Comparison of ENCODE assay signal across 8 cellular contexts in genomic region chr9:133335924-133336811, GRCh38. TPM values are rescaled to one million over a fixed set of nuclear protein-coding genes. Genes with fewer than 3 reads are reported as not detected.
A peak's percentile ranks its signal among the peaks of the same experiment; 100 is the strongest.
DNase-seq lines count a peak whose midpoint lies in the region; ATAC-seq lines count a peak whose summit lies in the region.

SURF6 (minus strand) TSS chr9:133336188; CDS start chr9:133336132, 56 bp downstream.

- peak within 1 kb of the TSS; percentile 94 for H4K91ac ChIP-seq in mesenchymal stem cell (ENCODE audit: low read length)

- H2BK15ac ChIP-seq in mesenchymal stem cell (ENCODE audit: low read depth, poor library complexity, severe bottlenecking), result peak within 1 kb of the TSS; percentile 13

- H3K27ac ChIP-seq in HUES6 (ENCODE audit: low read depth, low read length), result peak within 1 kb of the TSS; percentile 89
- H3K27ac ChIP-seq in mesenchymal stem cell (ENCODE audit: low read length, poor library complexity, severe bottlenecking), result peak within 1 kb of the TSS; percentile 67

- H3K36me3 Mint-ChIP-seq in effector memory CD8-positive, alpha-beta T cell (ENCODE audit: insufficient read depth), result peaks cover 49% of the 10 kb centered on the region

- peak within 1 kb of the TSS; percentile 87 for H2AFZ ChIP-seq in mesenchymal stem cell (ENCODE audit: low read depth, low read length)

- H3K4me1 Mint-ChIP-seq in effector memory CD8-positive, alpha-beta T cell (ENCODE audit: low read depth in 2 of 2), result peaks cover 25 to 26% of the 10 kb centered on the region in 2 donors

- peak within 1 kb of the TSS; percentile 90 to 93 for H3K27ac Mint-ChIP-seq in effector memory CD8-positive, alpha-beta T cell

- peak within 1 kb of the TSS; percentile 74 for H2AK5ac ChIP-seq in mesenchymal stem cell (ENCODE audit: low read length, severe bottlenecking)

- no peaks in the 10 kb centered on the region for H3K9me3 Mint-ChIP-seq in effector memory CD8-positive, alpha-beta T cell

- peak within 1 kb of the TSS; percentile 83 for H3K4me2 ChIP-seq in mesenchymal stem cell (ENCODE audit: low read length, poor library complexity, severe bottlenecking)

- H2BK12ac ChIP-seq in mesenchymal stem cell (ENCODE audit: low read length in 2 of 2), result peak within 1 kb of the TSS; percentile 15 to 25

- H4K8ac ChIP-seq in mesenchymal stem cell (ENCODE audit: low read length), result peak within 1 kb of the TSS; percentile 98

- peak within 1 kb of the TSS; percentile 88 to 92 for H3K18ac ChIP-seq in mesenchymal stem cell (ENCODE audit: low read depth in 1 of 2, low read length in 2 of 2)

- ATAC-seq in GM21447 (IDR thresholded peaks at IDR 0.05; ENCODE audit: unreplicated experiment), result peak; percentile 82
- peak; percentile 94 for ATAC-seq in effector memory CD8-positive, alpha-beta T cell (replicated peaks)

- no peaks in the 10 kb centered on the region for H3K27me3 Mint-ChIP-seq in effector memory CD8-positive, alpha-beta T cell

- H3K9me3 ChIP-seq in HUES6 (ENCODE audit: control insufficient read depth, insufficient read depth, low read depth, low read length) (no peaks in the 10 kb centered on the region), NT2/D1 (ENCODE audit: insufficient read depth, low read length) (no peaks in the 10 kb centered on the region), mesenchymal stem cell (ENCODE audit: control insufficient read depth, low read length) (no peaks in the 10 kb centered on the region)

- WGBS in mesenchymal stem cell, result 10% methylated on average over 57 of the region's 70 CpGs

- H2BK5ac ChIP-seq in mesenchymal stem cell (ENCODE audit: low read depth, low read length, poor library complexity, severe bottlenecking), result peak within 1 kb of the TSS; percentile 2

- H3K36me3 ChIP-seq in HUES6 (ENCODE audit: control insufficient read depth, insufficient read depth, low read length), result peaks cover 63% of the 10 kb centered on the region
- H3K36me3 ChIP-seq in NT2/D1 (ENCODE audit: insufficient read depth, insufficient read length, low read length), result peaks cover 73% of the 10 kb centered on the region
- H3K36me3 ChIP-seq in mesenchymal stem cell (ENCODE audit: control insufficient read depth in 1 of 2, insufficient read depth in 2 of 2, low read depth in 1 of 2, low read length in 2 of 2), result peaks cover 49 to 67% of the 10 kb centered on the region in 2 experiments

- H2BK120ac ChIP-seq in mesenchymal stem cell (ENCODE audit: low read depth, low read length), result peak within 1 kb of the TSS; percentile 6

- in situ Hi-C loops in Caki2 (cut with HindIII; ENCODE audit: low pct_unique_long_range_greater_than_20kb, low sequenced_read_pairs), result no loop called here

- H3K4me3 ChIP-seq in HUES6 (ENCODE audit: low read depth, low read length) (peak within 1 kb of the TSS; percentile 79), NT2/D1 (ENCODE audit: insufficient read length, low read depth) (peak within 1 kb of the TSS; percentile 85), mesenchymal stem cell (ENCODE audit: insufficient read depth in 1 of 2, low read depth in 1 of 2, low read length in 2 of 2) (peak within 1 kb of the TSS; percentile 94 to 97)

- H3K4me3 Mint-ChIP-seq in effector memory CD8-positive, alpha-beta T cell, result peak within 1 kb of the TSS; percentile 90 to 94

- peak within 1 kb of the TSS; percentile 67 to 92 for H3K4ac ChIP-seq in mesenchymal stem cell (ENCODE audit: low read depth in 1 of 2, low read length in 2 of 2)

- DNase-seq in Caki2 (ENCODE audit: low read depth) (peak; percentile 86), NT2/D1 (ENCODE audit: low read depth, low spot score) (peak; percentile 93), mesenchymal stem cell (peak; percentile 90)
- peak; percentile 88 to 92 (median 91) for DNase-seq in activated CD8-positive, alpha-beta memory T cell treated with anti-CD3 and anti-CD28 coated beads for 48 hours (ENCODE audit: low read depth in 2 of 3, low spot score in 2 of 3)
- peak; percentile 90 to 92 (median 90) for DNase-seq in effector memory CD8-positive, alpha-beta T cell
- DNase-seq in stimulated activated CD8-positive, alpha-beta memory T cell treated with anti-CD3 and anti-CD28 coated beads, Interleukin-12 subunit alpha, Interleukin-12 subunit beta, amount 100 ng/mL, for 1 hour (ENCODE audit: low read depth), result peak; percentile 86

- H3K4me1 ChIP-seq in HUES6 (ENCODE audit: control insufficient read depth, insufficient read depth, low read length), result peaks cover 17% of the 10 kb centered on the region
- peaks cover 13% of the 10 kb centered on the region for H3K4me1 ChIP-seq in NT2/D1 (ENCODE audit: insufficient read depth, insufficient read length)
- H3K4me1 ChIP-seq in mesenchymal stem cell (ENCODE audit: control insufficient read depth, insufficient read depth, low read depth, low read length), result peaks cover 24% of the 10 kb centered on the region

- peaks cover 38% of the 10 kb centered on the region for H3K79me1 ChIP-seq in mesenchymal stem cell (replicated peaks; ENCODE audit: low read length, poor library complexity, severe bottlenecking)

- peak within 1 kb of the TSS; percentile 94 for H3K9ac ChIP-seq in HUES6 (ENCODE audit: low read length)
- peak within 1 kb of the TSS; percentile 94 for H3K9ac ChIP-seq in NT2/D1 (ENCODE audit: insufficient read length, low read depth)
- peak within 1 kb of the TSS; percentile 93 for H3K9ac ChIP-seq in mesenchymal stem cell (ENCODE audit: low read length)

- H3K23ac ChIP-seq in mesenchymal stem cell (ENCODE audit: low read length in 2 of 2), result peak within 1 kb of the TSS in 1 of 2 experiments; percentile 73

- H3K27me3 ChIP-seq in HUES6 (ENCODE audit: control insufficient read depth, insufficient read depth, low read length), result no peaks in the 10 kb centered on the region
- H3K27me3 ChIP-seq in NT2/D1 (ENCODE audit: insufficient read depth, insufficient read length), result no peaks in the 10 kb centered on the region
- H3K27me3 ChIP-seq in mesenchymal stem cell (ENCODE audit: control insufficient read depth in 1 of 2, insufficient read depth in 1 of 2, low read length in 2 of 2), result no peaks in the 10 kb centered on the region

- peak within 1 kb of the TSS in 1 of 2 experiments; percentile 89 for H3K14ac ChIP-seq in mesenchymal stem cell (ENCODE audit: low read length in 2 of 2)

RNA-seq across cellular contexts. Expression of gene SURF6, which starts in this region (rescaled TPM):
- 16.8 and 34.9 TPM in 2 replicates for total RNA-seq in Caki2 (2014; rRNA removed; shearing (Covaris generic); ENCODE audit: low replicate concordance)
- 10.1 TPM for polyA plus RNA-seq in mesenchymal stem cell (2013, experiment 1 of 2)
- polyA plus RNA-seq in mesenchymal stem cell (2013, experiment 2 of 2), result 9.7 TPM

Comparison
In these comparisons a context has a peak if more than half of its experiments do, and no peak if none do; other contexts are left out.
1. Peak in every context shown above with its lines: DNase-seq, ATAC-seq, H3K4me3 ChIP-seq and H3K27ac ChIP-seq.